Comparison of ENCODE assay signal across 26 cellular contexts in genomic region chr11:365831-366230, GRCh38. TPM values are rescaled to one million over a fixed set of nuclear protein-coding genes. Genes with fewer than 3 reads are reported as not detected.
"Had no signal": no experiment of that assay in that cellular context is flagged by ENCODE, and none has a peak within 500 bp of the region (broad histone marks: within the 10 kb centered on the region; RNA-seq: fewer than 3 reads in every experiment).

No MANE protein-coding gene starts in this region.

- ATAC-seq: left colon; left lung; lower lobe of right lung; natural killer cell; right lobe of liver; stimulated activated naive B cell treated with anti-CD40 and anti-IgM and Interleukin-4, amounts not matched to agents 10 μg/mL and 1 μg/mL and 100 μg/mL, for 72 hours; stimulated activated naive CD8-positive, alpha-beta T cell treated with anti-CD3 and anti-CD28 coated beads, Interleukin-15, Interleukin-2, amounts not matched to agents 100 U/mL and 50 U/mL, for 24 hours had no signal

- H3K27ac Mint-ChIP-seq: immature natural killer cell; mesothelial cell of epicardium; naive B cell; natural killer cell; progenitor cell of endocrine pancreas; stimulated activated naive B cell treated with anti-CD40 and anti-IgM and Interleukin-4, amounts not matched to agents 10 μg/mL and 1 μg/mL and 100 μg/mL, for 72 hours had no signal

- H3K36me3 Mint-ChIP-seq: mesothelial cell of epicardium, natural killer cell had no signal

- H3K4me3 Mint-ChIP-seq: mesothelial cell of epicardium; naive B cell; natural killer cell; stimulated activated naive B cell treated with anti-CD40 and anti-IgM and Interleukin-4, amounts not matched to agents 10 μg/mL and 1 μg/mL and 100 μg/mL, for 72 hours had no signal

- DNase-seq: hypothalamus; immature natural killer cell; kidney; left colon; left lung; lower lobe of right lung; mammary epithelial cell; mesendoderm; naive B cell; natural killer cell; occipital lobe; stimulated activated CD4-positive, alpha-beta T cell treated with anti-CD3 and anti-CD28 coated beads, Interleukin-12 subunit alpha, Interleukin-12 subunit beta, amount 100 ng/mL, for 4 hours; stimulated activated CD4-positive, alpha-beta T cell treated with anti-CD3 and anti-CD28 coated beads, Interleukin-15, amount 100 ng/mL, for 24 hours; stimulated activated CD4-positive, alpha-beta T cell treated with anti-CD3 and anti-CD28 coated beads, Interleukin-2, amount 100 ng/mL, for 24 hours; stimulated activated CD4-positive, alpha-beta T cell treated with anti-CD3 and anti-CD28 coated beads, Interleukin-4, amount 100 ng/mL, for 1 hour; stimulated activated naive B cell treated with anti-CD40 and anti-IgM and Interleukin-4, amounts not matched to agents 10 μg/mL and 1 μg/mL and 100 μg/mL, for 72 hours; stimulated activated naive CD8-positive, alpha-beta T cell treated with anti-CD3 and anti-CD28 coated beads, Interleukin-15, Interleukin-2, amounts not matched to agents 100 U/mL and 50 U/mL, for 24 hours; stomach; testis; thyroid gland; transverse colon; upper lobe of left lung had no signal

- H3K9me3 Mint-ChIP-seq: natural killer cell had no signal

RNA-seq across cellular contexts. Expression of gene PKP3, which starts 28.2 kb away (rescaled TPM):
- total RNA-seq: mononuclear cell had no signal
